ENCODE assay signal across 9 cellular contexts in the genomic region with DNA sequence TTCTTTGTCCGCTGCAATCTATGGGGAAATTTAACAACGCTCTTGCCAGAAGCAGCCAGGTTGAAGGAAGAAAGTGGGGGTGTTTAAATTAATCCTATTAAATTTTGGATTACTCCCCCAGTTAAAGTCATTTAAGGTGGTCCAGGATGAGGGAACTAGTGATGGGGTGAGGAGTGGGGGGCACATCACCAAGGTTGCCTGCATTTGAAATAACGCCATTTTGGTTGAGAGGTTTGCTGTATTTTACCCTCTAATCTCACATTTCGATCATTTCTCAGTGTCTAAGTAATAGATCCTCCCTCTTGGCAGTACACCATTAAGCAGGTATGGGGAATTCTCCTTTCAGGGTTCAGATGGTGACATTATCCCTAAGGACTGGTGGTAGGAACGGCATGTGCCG. TPM values are rescaled to one million over a fixed set of nuclear protein-coding genes. Genes with fewer than 3 reads are reported as not detected.
DNase-seq lines count a peak whose midpoint lies in the region; ATAC-seq, FAIRE-seq and TF ChIP-seq lines count a peak whose summit lies in the region.
"Had no signal": no experiment of that assay in that cellular context is flagged by ENCODE, and none has a peak within 500 bp of the region (broad histone marks: within the 10 kb centered on the region; RNA-seq: fewer than 3 reads in every experiment).

No MANE protein-coding gene starts in this region.

- no peak for TF ChIP-seq POLR2A in Peyer's patch (IDR thresholded peaks at IDR 0.05)

- H3K4me1 ChIP-seq in Peyer's patch (peaks cover 0 to 41% (median 0%) of the 10 kb centered on the region in 4 donors), pancreas (peaks cover 0 to 11% (median 0%) of the 10 kb centered on the region in 3 donors)

- no peak for ATAC-seq in pancreas
- ATAC-seq in GM18520 (IDR thresholded peaks at IDR 0.05; ENCODE audit: unreplicated experiment), result no peak
- ATAC-seq in HG02970 (IDR thresholded peaks at IDR 0.05; ENCODE audit: low FRiP score, unreplicated experiment), result no peak

- H3K4me3 ChIP-seq in AG09309 (ENCODE audit: control insufficient read depth, low read depth, low read length) (peak overlapping the region; percentile 96), Peyer's patch (peak overlapping the region in 3 of 4 donors; percentile 32 to 57 (median 51)), fibroblast of pulmonary artery (replicated peaks; ENCODE audit: low read depth, low read length) (peak overlapping the region; percentile 83), pancreas (peak overlapping the region; percentile 61 to 82 (median 68))

- H3K36me3 ChIP-seq in Peyer's patch (no peaks in the 10 kb centered on the region), pancreas (no peaks in the 10 kb centered on the region)

- intact Hi-C loops in pancreas (cut with DNase I), result loop anchor here in 1 of 3 donors (5.0 kb wide), 1 partner anchor 60 kb away; no protein-coding TSS in a partner anchor

- WGBS in pancreas, 2 donors, result 1 to 3% methylated on average over 6 of the region's 6 CpGs

- no peak for DNase-seq in AG09309 (ENCODE audit: low read depth)
- no peak for DNase-seq in Peyer's patch
- DNase-seq in fibroblast of pulmonary artery (ENCODE audit: low read depth), result no peak
- no peak for DNase-seq in pancreas
- no peak for DNase-seq in NCI-H526 treated with DMSO at 0.1 percent for 48 hours (lab: John Stamatoyannopoulos, UW)
- DNase-seq in mesenteric fat pad (ENCODE audit: low spot score), result no peak
- DNase-seq: activated gamma-delta T cell had no signal

- no peak for FAIRE-seq in pancreas (lab: Jason Lieb, UNC)

- H3K9me3 ChIP-seq in Peyer's patch (no peaks in the 10 kb centered on the region), pancreas (no peaks in the 10 kb centered on the region)

- no peak for TF ChIP-seq CTCF in AG09309 (IDR thresholded peaks at IDR 0.05; ENCODE audit: control insufficient read depth, insufficient read depth, low read depth, low read length, missing control alignments)
- TF ChIP-seq CTCF in Peyer's patch (IDR thresholded peaks at IDR 0.05), result no peak
- no peak for TF ChIP-seq CTCF in fibroblast of pulmonary artery (IDR thresholded peaks at IDR 0.05; ENCODE audit: low read length, missing control alignments)
- TF ChIP-seq CTCF in pancreas (IDR thresholded peaks at IDR 0.05), result no peak

- H3K27me3 ChIP-seq in Peyer's patch (peaks cover 0 to 31% of the 10 kb centered on the region in 2 donors), pancreas (no peaks in the 10 kb centered on the region)

- H3K27ac ChIP-seq in Peyer's patch (peak overlapping the region in 3 of 4 donors; percentile 51 to 63 (median 55)), pancreas (peak overlapping the region in 2 of 4 donors; percentile 91 to 96)

RNA-seq across cellular contexts. Expression of gene FLRT2, which starts 2.6 kb away (rescaled TPM):
- total RNA-seq in Peyer's patch, result 1 to 10 TPM; 1.1 to 4.8 (median 2.2) TPM
- total RNA-seq in pancreas, result 100 to 1,000 TPM in 3 of 6 donors, 10 to 100 TPM in 3; 62.8 to 229 (median 91.7) TPM
- polyA plus RNA-seq in pancreas, result 100 to 1,000 TPM; 119 to 125 TPM
- total RNA-seq in mesenteric fat pad, result 20.0 TPM
